Comparison of ENCODE assay signal across 1 cellular context in genomic region chr1:247113094-247113497, GRCh38.
TF ChIP-seq lines count a peak whose summit lies in the region.

No MANE protein-coding gene starts in this region.

TF ChIP-seq in HepG2, 621 proteins besides CTCF, POLR2A, EP300 and RAD21 (continued from another document and continues in another):
- TF ChIP-seq, protein P1, sequence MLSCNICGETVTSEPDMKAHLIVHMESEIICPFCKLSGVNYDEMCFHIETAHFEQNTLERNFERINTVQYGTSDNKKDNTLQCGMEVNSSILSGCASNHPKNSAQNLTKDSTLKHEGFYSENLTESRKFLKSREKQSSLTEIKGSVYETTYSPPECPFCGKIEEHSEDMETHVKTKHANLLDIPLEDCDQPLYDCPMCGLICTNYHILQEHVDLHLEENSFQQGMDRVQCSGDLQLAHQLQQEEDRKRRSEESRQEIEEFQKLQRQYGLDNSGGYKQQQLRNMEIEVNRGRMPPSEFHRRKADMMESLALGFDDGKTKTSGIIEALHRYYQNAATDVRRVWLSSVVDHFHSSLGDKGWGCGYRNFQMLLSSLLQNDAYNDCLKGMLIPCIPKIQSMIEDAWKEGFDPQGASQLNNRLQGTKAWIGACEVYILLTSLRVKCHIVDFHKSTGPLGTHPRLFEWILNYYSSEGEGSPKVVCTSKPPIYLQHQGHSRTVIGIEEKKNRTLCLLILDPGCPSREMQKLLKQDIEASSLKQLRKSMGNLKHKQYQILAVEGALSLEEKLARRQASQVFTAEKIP (CRISPR knock-in tag; IDR thresholded peaks at IDR 0.05; ENCODE audit: borderline replicate concordance): no peak
- no peak for TF ChIP-seq CENPBD1 (CRISPR knock-in tag; IDR thresholded peaks at IDR 0.05; ENCODE audit: borderline replicate concordance, low read depth)
- TF ChIP-seq, protein P2, sequence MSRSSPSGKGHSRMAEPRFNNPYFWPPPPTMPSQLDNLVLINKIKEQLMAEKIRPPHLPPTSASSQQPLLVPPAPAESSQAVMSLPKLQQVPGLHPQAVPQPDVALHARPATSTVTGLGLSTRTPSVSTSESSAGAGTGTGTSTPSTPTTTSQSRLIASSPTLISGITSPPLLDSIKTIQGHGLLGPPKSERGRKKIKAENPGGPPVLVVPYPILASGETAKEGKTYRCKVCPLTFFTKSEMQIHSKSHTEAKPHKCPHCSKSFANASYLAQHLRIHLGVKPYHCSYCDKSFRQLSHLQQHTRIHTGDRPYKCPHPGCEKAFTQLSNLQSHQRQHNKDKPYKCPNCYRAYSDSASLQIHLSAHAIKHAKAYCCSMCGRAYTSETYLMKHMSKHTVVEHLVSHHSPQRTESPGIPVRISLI (CRISPR knock-in tag; IDR thresholded peaks at IDR 0.05; ENCODE audit: borderline replicate concordance): no peak
- peak; percentile 47; the same call in 1 of the 2 replicates for TF ChIP-seq SIN3A (IDR thresholded peaks at IDR 0.05; ENCODE audit: borderline replicate concordance, low read depth, low read length)
- TF ChIP-seq, protein P3, sequence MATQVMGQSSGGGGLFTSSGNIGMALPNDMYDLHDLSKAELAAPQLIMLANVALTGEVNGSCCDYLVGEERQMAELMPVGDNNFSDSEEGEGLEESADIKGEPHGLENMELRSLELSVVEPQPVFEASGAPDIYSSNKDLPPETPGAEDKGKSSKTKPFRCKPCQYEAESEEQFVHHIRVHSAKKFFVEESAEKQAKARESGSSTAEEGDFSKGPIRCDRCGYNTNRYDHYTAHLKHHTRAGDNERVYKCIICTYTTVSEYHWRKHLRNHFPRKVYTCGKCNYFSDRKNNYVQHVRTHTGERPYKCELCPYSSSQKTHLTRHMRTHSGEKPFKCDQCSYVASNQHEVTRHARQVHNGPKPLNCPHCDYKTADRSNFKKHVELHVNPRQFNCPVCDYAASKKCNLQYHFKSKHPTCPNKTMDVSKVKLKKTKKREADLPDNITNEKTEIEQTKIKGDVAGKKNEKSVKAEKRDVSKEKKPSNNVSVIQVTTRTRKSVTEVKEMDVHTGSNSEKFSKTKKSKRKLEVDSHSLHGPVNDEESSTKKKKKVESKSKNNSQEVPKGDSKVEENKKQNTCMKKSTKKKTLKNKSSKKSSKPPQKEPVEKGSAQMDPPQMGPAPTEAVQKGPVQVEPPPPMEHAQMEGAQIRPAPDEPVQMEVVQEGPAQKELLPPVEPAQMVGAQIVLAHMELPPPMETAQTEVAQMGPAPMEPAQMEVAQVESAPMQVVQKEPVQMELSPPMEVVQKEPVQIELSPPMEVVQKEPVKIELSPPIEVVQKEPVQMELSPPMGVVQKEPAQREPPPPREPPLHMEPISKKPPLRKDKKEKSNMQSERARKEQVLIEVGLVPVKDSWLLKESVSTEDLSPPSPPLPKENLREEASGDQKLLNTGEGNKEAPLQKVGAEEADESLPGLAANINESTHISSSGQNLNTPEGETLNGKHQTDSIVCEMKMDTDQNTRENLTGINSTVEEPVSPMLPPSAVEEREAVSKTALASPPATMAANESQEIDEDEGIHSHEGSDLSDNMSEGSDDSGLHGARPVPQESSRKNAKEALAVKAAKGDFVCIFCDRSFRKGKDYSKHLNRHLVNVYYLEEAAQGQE (IDR thresholded peaks at IDR 0.05; ENCODE audit: borderline replicate concordance in 1 of 2, low read depth in 1 of 2, low read length in 2 of 2): no peak
- TF ChIP-seq, protein P4, sequence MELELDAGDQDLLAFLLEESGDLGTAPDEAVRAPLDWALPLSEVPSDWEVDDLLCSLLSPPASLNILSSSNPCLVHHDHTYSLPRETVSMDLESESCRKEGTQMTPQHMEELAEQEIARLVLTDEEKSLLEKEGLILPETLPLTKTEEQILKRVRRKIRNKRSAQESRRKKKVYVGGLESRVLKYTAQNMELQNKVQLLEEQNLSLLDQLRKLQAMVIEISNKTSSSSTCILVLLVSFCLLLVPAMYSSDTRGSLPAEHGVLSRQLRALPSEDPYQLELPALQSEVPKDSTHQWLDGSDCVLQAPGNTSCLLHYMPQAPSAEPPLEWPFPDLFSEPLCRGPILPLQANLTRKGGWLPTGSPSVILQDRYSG (CRISPR knock-in tag; IDR thresholded peaks at IDR 0.05): no peak
- TF ChIP-seq KAT8 (CRISPR knock-in tag; IDR thresholded peaks at IDR 0.05): 0 out of 2 replicates have a peak, but pooled peaks have one; percentile 14
- TF ChIP-seq POLR2AphosphoS5 (IDR thresholded peaks at IDR 0.05; ENCODE audit: low read depth, low read length): 0 out of 2 replicates have a peak, but pooled peaks have one; percentile 29
- no peak for TF ChIP-seq ZNF296 (CRISPR knock-in tag; conservative IDR thresholded peaks at IDR 0.05)
- TF ChIP-seq, protein P5, sequence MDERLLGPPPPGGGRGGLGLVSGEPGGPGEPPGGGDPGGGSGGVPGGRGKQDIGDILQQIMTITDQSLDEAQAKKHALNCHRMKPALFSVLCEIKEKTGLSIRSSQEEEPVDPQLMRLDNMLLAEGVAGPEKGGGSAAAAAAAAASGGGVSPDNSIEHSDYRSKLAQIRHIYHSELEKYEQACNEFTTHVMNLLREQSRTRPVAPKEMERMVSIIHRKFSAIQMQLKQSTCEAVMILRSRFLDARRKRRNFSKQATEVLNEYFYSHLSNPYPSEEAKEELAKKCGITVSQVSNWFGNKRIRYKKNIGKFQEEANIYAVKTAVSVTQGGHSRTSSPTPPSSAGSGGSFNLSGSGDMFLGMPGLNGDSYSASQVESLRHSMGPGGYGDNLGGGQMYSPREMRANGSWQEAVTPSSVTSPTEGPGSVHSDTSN (CRISPR knock-in tag; IDR thresholded peaks at IDR 0.05): no peak
- no peak for TF ChIP-seq PTBP1 (IDR thresholded peaks at IDR 0.05; ENCODE audit: low read depth, low read length, poor library complexity, severe bottlenecking)
- TF ChIP-seq NBN (conservative IDR thresholded peaks at IDR 0.05): no peak
- no peak for TF ChIP-seq ZNF766 (CRISPR knock-in tag; IDR thresholded peaks at IDR 0.05; ENCODE audit: borderline replicate concordance)
- TF ChIP-seq, protein P6, sequence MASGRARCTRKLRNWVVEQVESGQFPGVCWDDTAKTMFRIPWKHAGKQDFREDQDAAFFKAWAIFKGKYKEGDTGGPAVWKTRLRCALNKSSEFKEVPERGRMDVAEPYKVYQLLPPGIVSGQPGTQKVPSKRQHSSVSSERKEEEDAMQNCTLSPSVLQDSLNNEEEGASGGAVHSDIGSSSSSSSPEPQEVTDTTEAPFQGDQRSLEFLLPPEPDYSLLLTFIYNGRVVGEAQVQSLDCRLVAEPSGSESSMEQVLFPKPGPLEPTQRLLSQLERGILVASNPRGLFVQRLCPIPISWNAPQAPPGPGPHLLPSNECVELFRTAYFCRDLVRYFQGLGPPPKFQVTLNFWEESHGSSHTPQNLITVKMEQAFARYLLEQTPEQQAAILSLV (CRISPR knock-in tag; IDR thresholded peaks at IDR 0.05; ENCODE audit: borderline replicate concordance): no peak
- TF ChIP-seq ZSCAN20 (CRISPR knock-in tag; IDR thresholded peaks at IDR 0.05; ENCODE audit: borderline replicate concordance): no peak
- TF ChIP-seq FIP1L1 (IDR thresholded peaks at IDR 0.05; ENCODE audit: borderline replicate concordance, insufficient read depth, low read depth, low read length): no peak
- no peak for TF ChIP-seq RORA (CRISPR knock-in tag; IDR thresholded peaks at IDR 0.05)
- TF ChIP-seq, protein P7, sequence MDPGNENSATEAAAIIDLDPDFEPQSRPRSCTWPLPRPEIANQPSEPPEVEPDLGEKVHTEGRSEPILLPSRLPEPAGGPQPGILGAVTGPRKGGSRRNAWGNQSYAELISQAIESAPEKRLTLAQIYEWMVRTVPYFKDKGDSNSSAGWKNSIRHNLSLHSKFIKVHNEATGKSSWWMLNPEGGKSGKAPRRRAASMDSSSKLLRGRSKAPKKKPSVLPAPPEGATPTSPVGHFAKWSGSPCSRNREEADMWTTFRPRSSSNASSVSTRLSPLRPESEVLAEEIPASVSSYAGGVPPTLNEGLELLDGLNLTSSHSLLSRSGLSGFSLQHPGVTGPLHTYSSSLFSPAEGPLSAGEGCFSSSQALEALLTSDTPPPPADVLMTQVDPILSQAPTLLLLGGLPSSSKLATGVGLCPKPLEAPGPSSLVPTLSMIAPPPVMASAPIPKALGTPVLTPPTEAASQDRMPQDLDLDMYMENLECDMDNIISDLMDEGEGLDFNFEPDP (CRISPR knock-in tag; conservative IDR thresholded peaks at IDR 0.05): no peak
- TF ChIP-seq HNRNPK (IDR thresholded peaks at IDR 0.05; ENCODE audit: low read depth, low read length, poor library complexity, severe bottlenecking): no peak
- TF ChIP-seq ZNF639 (CRISPR knock-in tag; conservative IDR thresholded peaks at IDR 0.05): 0 out of 2 replicates have a peak, but pooled peaks have one; percentile 50
- no peak for TF ChIP-seq ZNF282 (IDR thresholded peaks at IDR 0.05; ENCODE audit: partially characterized antibody)
- no peak for TF ChIP-seq SMAD9 (CRISPR knock-in tag; IDR thresholded peaks at IDR 0.05)
- no peak for TF ChIP-seq ZNF326 (CRISPR knock-in tag; IDR thresholded peaks at IDR 0.05; ENCODE audit: borderline replicate concordance)
- TF ChIP-seq THYN1 (CRISPR knock-in tag; IDR thresholded peaks at IDR 0.05; ENCODE audit: borderline replicate concordance, low read depth): no peak
- TF ChIP-seq FOSL1 (CRISPR knock-in tag; IDR thresholded peaks at IDR 0.05; ENCODE audit: borderline replicate concordance): no peak
- TF ChIP-seq, protein P8, sequence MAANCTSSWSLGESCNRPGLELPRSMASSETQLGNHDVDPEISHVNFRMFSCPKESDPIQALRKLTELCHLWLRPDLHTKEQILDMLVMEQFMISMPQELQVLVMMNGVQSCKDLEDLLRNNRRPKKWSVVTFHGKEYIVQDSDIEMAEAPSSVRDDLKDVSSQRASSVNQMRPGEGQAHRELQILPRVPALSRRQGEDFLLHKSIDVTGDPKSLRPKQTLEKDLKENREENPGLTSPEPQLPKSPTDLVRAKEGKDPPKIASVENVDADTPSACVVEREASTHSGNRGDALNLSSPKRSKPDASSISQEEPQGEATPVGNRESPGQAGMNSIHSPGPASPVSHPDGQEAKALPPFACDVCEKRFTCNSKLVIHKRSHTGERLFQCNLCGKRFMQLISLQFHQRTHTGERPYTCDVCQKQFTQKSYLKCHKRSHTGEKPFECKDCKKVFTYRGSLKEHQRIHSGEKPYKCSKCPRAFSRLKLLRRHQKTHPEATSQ (CRISPR knock-in tag; IDR thresholded peaks at IDR 0.05; ENCODE audit: borderline replicate concordance): no peak
- TF ChIP-seq ZNF142 (CRISPR knock-in tag; IDR thresholded peaks at IDR 0.05): no peak
- TF ChIP-seq ZBTB37 (CRISPR knock-in tag; IDR thresholded peaks at IDR 0.05): no peak
- TF ChIP-seq PAX8 (CRISPR knock-in tag; IDR thresholded peaks at IDR 0.05; ENCODE audit: borderline replicate concordance): no peak
- peak; percentile 48; the same call in 1 of the 2 replicates for TF ChIP-seq PPARG (CRISPR knock-in tag; conservative IDR thresholded peaks at IDR 0.05)
